Comparison of ENCODE assay signal across 2 cellular contexts in the genomic region with DNA sequence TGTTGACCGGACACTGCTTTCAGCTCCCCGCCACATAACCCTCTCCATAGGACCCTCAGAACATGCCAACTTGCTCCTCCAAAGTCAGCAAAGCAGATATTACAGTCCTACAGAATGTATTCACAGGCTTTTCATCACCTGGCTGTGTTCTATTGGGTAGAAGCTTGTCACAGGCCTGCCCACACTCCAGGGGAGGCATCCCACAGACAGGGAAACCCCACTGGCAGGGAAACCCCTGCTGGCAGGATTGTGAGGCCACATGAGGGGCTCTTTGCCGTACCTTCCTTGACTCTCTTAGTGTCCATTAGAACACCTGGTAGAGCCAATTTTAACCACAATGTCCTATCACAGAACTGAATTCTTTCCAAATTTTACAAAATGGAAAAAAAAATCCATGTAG.
TF ChIP-seq lines count a peak whose summit lies in the region.

No MANE protein-coding gene starts in this region.

TF ChIP-seq in HEK293, 187 proteins besides CTCF, POLR2A, EP300 and RAD21:
- TF ChIP-seq ZNF660 (tag by site-specific recombination; IDR thresholded peaks at IDR 0.05): no peak
- peak; percentile 48 for TF ChIP-seq ZIC2 (tag by site-specific recombination; IDR thresholded peaks at IDR 0.05)
- TF ChIP-seq, protein P1, sequence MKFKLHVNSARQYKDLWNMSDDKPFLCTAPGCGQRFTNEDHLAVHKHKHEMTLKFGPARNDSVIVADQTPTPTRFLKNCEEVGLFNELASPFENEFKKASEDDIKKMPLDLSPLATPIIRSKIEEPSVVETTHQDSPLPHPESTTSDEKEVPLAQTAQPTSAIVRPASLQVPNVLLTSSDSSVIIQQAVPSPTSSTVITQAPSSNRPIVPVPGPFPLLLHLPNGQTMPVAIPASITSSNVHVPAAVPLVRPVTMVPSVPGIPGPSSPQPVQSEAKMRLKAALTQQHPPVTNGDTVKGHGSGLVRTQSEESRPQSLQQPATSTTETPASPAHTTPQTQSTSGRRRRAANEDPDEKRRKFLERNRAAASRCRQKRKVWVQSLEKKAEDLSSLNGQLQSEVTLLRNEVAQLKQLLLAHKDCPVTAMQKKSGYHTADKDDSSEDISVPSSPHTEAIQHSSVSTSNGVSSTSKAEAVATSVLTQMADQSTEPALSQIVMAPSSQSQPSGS (tag by site-specific recombination; IDR thresholded peaks at IDR 0.05; ENCODE audit: low read depth): no peak
- TF ChIP-seq, protein P2, sequence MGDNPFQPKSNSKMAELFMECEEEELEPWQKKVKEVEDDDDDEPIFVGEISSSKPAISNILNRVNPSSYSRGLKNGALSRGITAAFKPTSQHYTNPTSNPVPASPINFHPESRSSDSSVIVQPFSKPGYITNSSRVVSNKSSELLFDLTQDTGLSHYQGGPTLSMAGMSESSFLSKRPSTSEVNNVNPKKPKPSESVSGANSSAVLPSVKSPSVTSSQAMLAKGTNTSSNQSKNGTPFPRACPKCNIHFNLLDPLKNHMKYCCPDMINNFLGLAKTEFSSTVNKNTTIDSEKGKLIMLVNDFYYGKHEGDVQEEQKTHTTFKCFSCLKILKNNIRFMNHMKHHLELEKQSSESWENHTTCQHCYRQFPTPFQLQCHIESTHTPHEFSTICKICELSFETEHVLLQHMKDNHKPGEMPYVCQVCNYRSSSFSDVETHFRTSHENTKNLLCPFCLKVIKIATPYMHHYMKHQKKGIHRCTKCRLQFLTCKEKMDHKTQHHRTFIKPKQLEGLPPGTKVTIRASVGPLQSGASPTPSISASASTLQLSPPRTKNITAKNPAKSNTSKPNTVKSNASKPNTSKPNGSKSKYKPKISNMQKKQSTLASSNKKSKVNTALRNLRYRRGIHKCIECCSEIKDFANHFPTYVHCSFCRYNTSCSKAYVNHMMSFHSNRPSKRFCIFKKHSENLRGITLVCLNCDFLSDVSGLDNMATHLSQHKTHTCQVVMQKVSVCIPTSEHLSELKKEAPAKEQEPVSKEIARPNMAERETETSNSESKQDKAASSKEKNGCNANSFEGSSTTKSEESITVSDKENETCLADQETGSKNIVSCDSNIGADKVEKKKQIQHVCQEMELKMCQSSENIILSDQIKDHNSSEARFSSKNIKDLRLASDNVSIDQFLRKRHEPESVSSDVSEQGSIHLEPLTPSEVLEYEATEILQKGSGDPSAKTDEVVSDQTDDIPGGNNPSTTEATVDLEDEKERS (tag by site-specific recombination; IDR thresholded peaks at IDR 0.05): no peak

TF ChIP-seq in H1, 55 proteins besides CTCF, POLR2A, EP300 and RAD21:
- TF ChIP-seq KDM4A (IDR thresholded peaks at IDR 0.05; ENCODE audit: low read depth, low read length, severe bottlenecking) (no peak), ZNF274 (IDR thresholded peaks at IDR 0.05; ENCODE audit: borderline replicate concordance, extremely low read depth, low read length) (no peak), CREB1 (IDR thresholded peaks at IDR 0.05) (no peak)
